ENCODE assay signal across 8 cellular contexts in the genomic region with DNA sequence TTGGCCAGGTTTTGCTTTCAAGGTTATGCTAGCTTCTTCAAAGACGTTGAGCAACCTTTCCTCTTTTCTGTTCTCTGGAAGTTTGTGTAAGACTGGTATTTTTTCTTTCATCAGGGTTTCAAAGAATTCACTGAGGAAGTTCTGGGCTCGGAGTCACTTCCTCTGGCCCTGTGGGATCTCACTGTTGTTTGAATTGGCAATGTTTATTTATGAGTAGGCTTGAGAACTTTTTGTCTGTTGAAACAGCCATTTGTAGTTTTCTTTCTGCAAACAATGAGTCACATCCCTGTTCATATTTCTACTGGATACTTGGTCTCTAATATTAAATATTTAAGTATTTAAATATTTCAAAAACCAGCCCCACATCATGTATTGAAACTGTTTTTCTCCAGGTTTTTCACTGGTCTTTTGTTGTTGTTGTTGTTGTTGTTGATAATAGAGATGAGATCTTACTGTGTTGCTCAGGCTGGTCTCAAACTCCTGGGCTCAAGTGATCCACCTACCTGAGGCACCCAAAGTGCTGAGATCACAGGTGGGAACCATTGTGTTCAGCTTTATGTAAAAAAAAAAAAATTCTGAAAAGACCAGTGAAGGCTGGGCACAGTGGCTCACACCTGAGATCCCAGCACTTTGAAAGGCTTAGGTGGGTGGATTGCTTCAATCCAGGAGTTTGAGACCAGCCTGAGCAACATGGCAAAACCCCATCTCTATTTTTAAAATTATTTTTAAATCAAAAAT. TPM values are rescaled to one million over a fixed set of nuclear protein-coding genes. Genes with fewer than 3 reads are reported as not detected.
DNase-seq lines count a peak whose midpoint lies in the region; ATAC-seq and TF ChIP-seq lines count a peak whose summit lies in the region.

No MANE protein-coding gene starts in this region.

- H3K36me3 ChIP-seq in heart right ventricle = no peaks in the 10 kb centered on the region
- no peaks in the 10 kb centered on the region for H3K36me3 ChIP-seq in gastrocnemius medialis

- H3K36me3 Mint-ChIP-seq in stimulated activated naive CD8-positive, alpha-beta T cell treated with anti-CD3 and anti-CD28 coated beads, Interleukin-15, Interleukin-2, amounts not matched to agents 100 ng/mL and 50 ng/mL, for 24 hours (ENCODE audit: low read depth) = no peaks in the 10 kb centered on the region
- H3K36me3 Mint-ChIP-seq in activated CD8-positive, alpha-beta T cell treated with anti-CD3 and anti-CD28 coated beads, Interleukin-2, amount 10 ng/mL, durations not matched to agents 7 days and 5 days (ENCODE audit: low read depth) = no peaks in the 10 kb centered on the region

- H3K27ac ChIP-seq in heart right ventricle (peak overlapping the region; percentile 60 to 94 (median 85)), gastrocnemius medialis (peak overlapping the region; percentile 75 to 77 (median 76))

- no peak overlapping the region for H3K4me3 Mint-ChIP-seq in stimulated activated naive CD8-positive, alpha-beta T cell treated with anti-CD3 and anti-CD28 coated beads, Interleukin-15, Interleukin-2, amounts not matched to agents 100 ng/mL and 50 ng/mL, for 24 hours
- peak overlapping the region; percentile 40 for H3K4me3 Mint-ChIP-seq in activated CD8-positive, alpha-beta T cell treated with anti-CD3 and anti-CD28 coated beads, Interleukin-2, amount 10 ng/mL, durations not matched to agents 7 days and 5 days

- intact Hi-C loops in heart right ventricle (cut with DNase I) = loop anchor here in 3 of 10 donors (5.0 kb wide), 2 partner anchors 34 to 39 kb away; a partner anchor contains a TSS
- intact Hi-C loops in gastrocnemius medialis (cut with DNase I; ENCODE audit: low total_unique reads) = loop anchor here (5.0 kb wide), 1 partner anchor 39 kb away; a partner anchor contains a TSS

- TF ChIP-seq CTCF in heart right ventricle (IDR thresholded peaks at IDR 0.05) (no peak), gastrocnemius medialis (IDR thresholded peaks at IDR 0.05 in 4 of 5, conservative IDR thresholded peaks at IDR 0.05 in 1 of 5) (no peak)

- no peak for TF ChIP-seq POLR2A in gastrocnemius medialis (IDR thresholded peaks at IDR 0.05)

- no peak for DNase-seq in stimulated activated naive CD8-positive, alpha-beta T cell treated with anti-CD3 and anti-CD28 coated beads, Interleukin-15, Interleukin-2, amounts not matched to agents 100 U/mL and 50 U/mL, for 24 hours
- no peak for DNase-seq in activated CD8-positive, alpha-beta T cell treated with anti-CD3 and anti-CD28 coated beads, Interleukin-2, amount 10 ng/mL, durations not matched to agents 7 days and 5 days
- DNase-seq in heart right ventricle = peak in 1 of 2 donors; percentile 74
- peak in 1 of 2 donors; percentile 66 for DNase-seq in gastrocnemius medialis

- peak overlapping the region; percentile 73 for H3K27ac Mint-ChIP-seq in stimulated activated naive CD8-positive, alpha-beta T cell treated with anti-CD3 and anti-CD28 coated beads, Interleukin-15, Interleukin-2, amounts not matched to agents 100 ng/mL and 50 ng/mL, for 24 hours
- H3K27ac Mint-ChIP-seq in activated CD8-positive, alpha-beta T cell treated with anti-CD3 and anti-CD28 coated beads, Interleukin-2, amount 10 ng/mL, durations not matched to agents 7 days and 5 days = peak overlapping the region; percentile 85

- WGBS in heart right ventricle, 2 donors = 31 to 35% methylated on average over 2 of the region's 2 CpGs

- H3K4me3 ChIP-seq in heart right ventricle = peak overlapping the region in 1 of 10 donors; percentile 11
- H3K4me3 ChIP-seq in gastrocnemius medialis = peak overlapping the region in 1 of 4 donors; percentile 17

- no peaks in the 10 kb centered on the region for H3K9me3 Mint-ChIP-seq in stimulated activated naive CD8-positive, alpha-beta T cell treated with anti-CD3 and anti-CD28 coated beads, Interleukin-15, Interleukin-2, amounts not matched to agents 100 ng/mL and 50 ng/mL, for 24 hours
- H3K9me3 Mint-ChIP-seq in activated CD8-positive, alpha-beta T cell treated with anti-CD3 and anti-CD28 coated beads, Interleukin-2, amount 10 ng/mL, durations not matched to agents 7 days and 5 days (ENCODE audit: insufficient read depth) = peaks cover 6% of the 10 kb centered on the region

- H3K4me1 Mint-ChIP-seq in stimulated activated naive CD8-positive, alpha-beta T cell treated with anti-CD3 and anti-CD28 coated beads, Interleukin-15, Interleukin-2, amounts not matched to agents 100 ng/mL and 50 ng/mL, for 24 hours (ENCODE audit: low read depth) = peaks cover 25% of the 10 kb centered on the region
- peaks cover 44% of the 10 kb centered on the region for H3K4me1 Mint-ChIP-seq in activated CD8-positive, alpha-beta T cell treated with anti-CD3 and anti-CD28 coated beads, Interleukin-2, amount 10 ng/mL, durations not matched to agents 7 days and 5 days (ENCODE audit: low read depth)

- in situ Hi-C loops in gastrocnemius medialis (cut with MboI; ENCODE audit: low sequenced_read_pairs in 4 of 4) = no loop called here

- CTCF ChIA-PET in activated CD8-positive, alpha-beta T cell treated with anti-CD3 and anti-CD28 coated beads, Interleukin-2, amount 10 ng/mL, durations not matched to agents 7 days and 5 days (lab: Charles Lee) = interaction anchor here (0.7 to 2.7 kb wide), 6 partner anchors 10 to 76 kb away, joined by 3 to 9 read pairs (median 4); no protein-coding TSS in a partner anchor

- H3K27me3 ChIP-seq in heart right ventricle (no peaks in the 10 kb centered on the region), gastrocnemius medialis (no peaks in the 10 kb centered on the region)

- no peaks in the 10 kb centered on the region for H3K27me3 Mint-ChIP-seq in stimulated activated naive CD8-positive, alpha-beta T cell treated with anti-CD3 and anti-CD28 coated beads, Interleukin-15, Interleukin-2, amounts not matched to agents 100 ng/mL and 50 ng/mL, for 24 hours
- peaks cover 2% of the 10 kb centered on the region for H3K27me3 Mint-ChIP-seq in activated CD8-positive, alpha-beta T cell treated with anti-CD3 and anti-CD28 coated beads, Interleukin-2, amount 10 ng/mL, durations not matched to agents 7 days and 5 days (ENCODE audit: low read depth)

- peaks cover 6 to 46% (median 26%) of the 10 kb centered on the region in 9 donors for H3K4me1 ChIP-seq in heart right ventricle
- H3K4me1 ChIP-seq in gastrocnemius medialis = peaks cover 7 to 29% of the 10 kb centered on the region in 2 donors

- ATAC-seq in stimulated activated naive CD8-positive, alpha-beta T cell treated with anti-CD3 and anti-CD28 coated beads, Interleukin-15, Interleukin-2, amounts not matched to agents 100 U/mL and 50 U/mL, for 24 hours = no peak
- ATAC-seq in activated CD8-positive, alpha-beta T cell treated with anti-CD3 and anti-CD28 coated beads, Interleukin-2, amount 10 ng/mL, durations not matched to agents 7 days and 5 days = no peak
- ATAC-seq in heart right ventricle (peak; percentile 89 to 95 (median 92)), gastrocnemius medialis (peak; percentile 87 to 95), HG02678 (IDR thresholded peaks at IDR 0.05; ENCODE audit: unreplicated experiment) (no peak), GM19035 (IDR thresholded peaks at IDR 0.05; ENCODE audit: unreplicated experiment) (no peak), GM21576 (IDR thresholded peaks at IDR 0.05; ENCODE audit: unreplicated experiment) (no peak)

- H3K9me3 ChIP-seq in heart right ventricle = peaks cover 0 to 8% (median 0%) of the 10 kb centered on the region in 11 donors
- H3K9me3 ChIP-seq in gastrocnemius medialis = no peaks in the 10 kb centered on the region

- POLR2A ChIA-PET in activated CD8-positive, alpha-beta T cell treated with anti-CD3 and anti-CD28 coated beads, Interleukin-2, amount 10 ng/mL, durations not matched to agents 7 days and 5 days (lab: Charles Lee) = no interaction called here

RNA-seq across cellular contexts. Expression of a gene that starts 26.9 kb away (rescaled TPM):
- 1 to 10 TPM; 1.3 to 1.9 TPM for total RNA-seq in activated CD8-positive, alpha-beta T cell treated with anti-CD3 and anti-CD28 coated beads, Interleukin-2, amount 10 ng/mL, durations not matched to agents 7 days and 5 days
- total RNA-seq in heart right ventricle (1 to 10 TPM in 6 of 10 donors, under 1 TPM in 4; 0.57 to 6.7 (median 1.5) TPM), gastrocnemius medialis (1 to 10 TPM in 3 of 4 donors, under 1 TPM in 1; 0.76 to 4.1 (median 1.6) TPM)
- 1 to 10 TPM; 5.4 to 6.5 TPM for polyA plus RNA-seq in heart right ventricle

RNA-seq across cellular contexts. Expression of a gene that starts 36.7 kb away (rescaled TPM):
- total RNA-seq in activated CD8-positive, alpha-beta T cell treated with anti-CD3 and anti-CD28 coated beads, Interleukin-2, amount 10 ng/mL, durations not matched to agents 7 days and 5 days = under 1 TPM; 0.29 to 0.44 TPM
- total RNA-seq in heart right ventricle = 10 to 100 TPM in 4 of 10 donors, 1 to 10 TPM in 6; 4.3 to 32.7 (median 8.5) TPM
- polyA plus RNA-seq in heart right ventricle = 10 to 100 TPM; 66.5 to 67.4 TPM
- total RNA-seq in gastrocnemius medialis = 10 to 100 TPM in 3 of 4 donors, 1 to 10 TPM in 1; 8.8 to 29.9 (median 22.8) TPM

Comparison
In these comparisons a context has a peak if more than half of its experiments do, and no peak if none do; other contexts are left out.
1. ATAC-seq: peak in heart right ventricle (8 of 8) and gastrocnemius medialis (2 of 2); none in stimulated activated naive CD8-positive, alpha-beta T cell treated with anti-CD3 and anti-CD28 coated beads, Interleukin-15, Interleukin-2, amounts not matched to agents 100 U/mL and 50 U/mL, for 24 hours (single experiment), activated CD8-positive, alpha-beta T cell treated with anti-CD3 and anti-CD28 coated beads, Interleukin-2, amount 10 ng/mL, durations not matched to agents 7 days and 5 days (single experiment), HG02678 (single experiment), GM19035 (single experiment) and GM21576 (single experiment).